19 cellular contexts compared by ENCODE assay signal in the genomic region with DNA sequence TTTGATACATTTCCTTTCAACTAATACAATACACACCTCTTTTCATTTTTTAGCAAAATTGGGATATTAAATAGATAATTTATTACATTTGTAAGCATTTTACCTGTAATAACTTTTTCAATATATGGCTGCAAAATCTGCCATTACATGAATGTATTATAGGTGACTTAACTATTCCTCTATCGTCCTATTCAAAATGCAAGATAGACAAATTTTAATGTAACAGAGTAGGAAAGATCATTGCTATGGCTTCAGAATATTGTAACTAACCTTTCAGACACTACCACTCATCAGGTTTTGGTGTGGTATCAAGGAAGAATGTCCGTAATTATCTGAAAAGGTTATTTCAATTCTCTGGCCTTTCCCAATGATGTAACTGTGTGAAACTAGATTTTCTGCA.
DNase-seq lines count a peak whose midpoint lies in the region; ATAC-seq and TF ChIP-seq lines count a peak whose summit lies in the region.
"Had no signal": no experiment of that assay in that cellular context is flagged by ENCODE, and none has a peak within 500 bp of the region (broad histone marks: within the 10 kb centered on the region; RNA-seq: fewer than 3 reads in every experiment).

No MANE protein-coding gene starts in this region.

- peak overlapping the region; percentile 52 for H3K4me3 Mint-ChIP-seq in activated naive CD4-positive, alpha-beta T cell treated with anti-CD3 and anti-CD28 coated beads for 36 hours
- peak overlapping the region; percentile 69 to 85 (median 69) for H3K4me3 Mint-ChIP-seq in T-cell
- peak overlapping the region; percentile 78 to 81 for H3K4me3 Mint-ChIP-seq in effector memory CD8-positive, alpha-beta T cell

- H3K27me3 Mint-ChIP-seq in activated naive CD4-positive, alpha-beta T cell treated with anti-CD3 and anti-CD28 coated beads for 36 hours (ENCODE audit: low read depth), result no peaks in the 10 kb centered on the region
- no peaks in the 10 kb centered on the region for H3K27me3 Mint-ChIP-seq in T-cell
- H3K27me3 Mint-ChIP-seq in effector memory CD8-positive, alpha-beta T cell, result no peaks in the 10 kb centered on the region

- TF ChIP-seq POLR2A in erythroblast (IDR thresholded peaks at IDR 0.05; ENCODE audit: low read length), result no peak

- intact Hi-C loops in activated naive CD4-positive, alpha-beta T cell treated with anti-CD3 and anti-CD28 coated beads for 36 hours (cut with micrococcal nuclease), result loop anchor here (5.0 to 10.0 kb wide), 3 partner anchors 274 to 559 kb away; a partner anchor contains a TSS

- peaks cover 2% of the 10 kb centered on the region for H3K9me3 Mint-ChIP-seq in activated naive CD4-positive, alpha-beta T cell treated with anti-CD3 and anti-CD28 coated beads for 36 hours
- H3K9me3 Mint-ChIP-seq in T-cell, result peaks cover 0 to 4% (median 2%) of the 10 kb centered on the region in 3 donors
- peaks cover 0 to 2% of the 10 kb centered on the region in 2 donors for H3K9me3 Mint-ChIP-seq in effector memory CD8-positive, alpha-beta T cell

- no peak for DNase-seq in activated naive CD4-positive, alpha-beta T cell treated with anti-CD3 and anti-CD28 coated beads for 36 hours
- no peak for DNase-seq in activated naive CD4-positive, alpha-beta T cell treated with Interleukin-2 at 50 U/mL for 16 hours
- DNase-seq in T-cell (no peak), erythroblast (lab: John Stamatoyannopoulos, UW) (no peak), NCI-H1694 treated with DMSO at 0.1 percent for 48 hours (lab: John Stamatoyannopoulos, UW) (no peak), pons (ENCODE audit: low spot score) (no peak)
- DNase-seq in effector memory CD8-positive, alpha-beta T cell, result no peak
- DNase-seq: activated effector memory CD4-positive, alpha-beta T cell treated with Interleukin-2 at 50 U/mL for 16 hours; brain microvascular endothelial cell; DMS53; effector CD4-positive, alpha-beta T cell; mammary epithelial cell; NCI-H146; PC-3; stimulated activated CD4-positive, alpha-beta T cell treated with anti-CD3 and anti-CD28 coated beads, Interleukin-4, amount 100 ng/mL, for 24 hours had no signal

- CTCF ChIA-PET in activated naive CD4-positive, alpha-beta T cell treated with anti-CD3 and anti-CD28 coated beads for 36 hours (lab: Charles Lee), result interaction anchor here (0.6 to 1.5 kb wide), 5 partner anchors 10 to 904 kb away, joined by 3 to 7 read pairs (median 3); no protein-coding TSS in a partner anchor
- CTCF ChIA-PET in T-cell (lab: Charles Lee), result interaction anchor here in 1 of 2 donors (0.8 to 1.4 kb wide), 7 partner anchors 10 to 274 kb away, joined by 3 to 5 read pairs (median 3); a partner anchor contains a TSS

- no peak for ATAC-seq in T-cell (replicated peaks in 1 of 4)
- no peak for ATAC-seq in effector memory CD8-positive, alpha-beta T cell (replicated peaks)
- ATAC-seq: PC-3, sciatic nerve, SK-N-SH treated with all-trans-retinoic acid at 6 μM for 48 hours had no signal

- POLR2A ChIA-PET in T-cell (lab: Charles Lee), result interaction anchor here (0.6 to 3.7 kb wide), 7 partner anchors 9 to 25 kb away, joined by 3 to 24 read pairs (median 3); no protein-coding TSS in a partner anchor

- H3K27ac ChIP-seq in temporal lobe (ENCODE audit: low read depth, low read length), result peak overlapping the region; percentile 18
- H3K27ac ChIP-seq: brain microvascular endothelial cell, KMS-11 had no signal

- H3K4me1 Mint-ChIP-seq in activated naive CD4-positive, alpha-beta T cell treated with anti-CD3 and anti-CD28 coated beads for 36 hours (ENCODE audit: low read depth), result peaks cover 88% of the 10 kb centered on the region
- peaks cover 93 to 98% (median 94%) of the 10 kb centered on the region in 3 donors for H3K4me1 Mint-ChIP-seq in T-cell
- H3K4me1 Mint-ChIP-seq in effector memory CD8-positive, alpha-beta T cell (ENCODE audit: low read depth in 2 of 2), result peaks cover 79 to 85% of the 10 kb centered on the region in 2 donors

- H3K36me3 Mint-ChIP-seq in activated naive CD4-positive, alpha-beta T cell treated with anti-CD3 and anti-CD28 coated beads for 36 hours (ENCODE audit: low read depth), result peaks cover 37% of the 10 kb centered on the region
- peaks cover 40% of the 10 kb centered on the region for H3K36me3 Mint-ChIP-seq in T-cell
- H3K36me3 Mint-ChIP-seq in effector memory CD8-positive, alpha-beta T cell (ENCODE audit: insufficient read depth), result peaks cover 81% of the 10 kb centered on the region

- H3K27ac Mint-ChIP-seq in activated naive CD4-positive, alpha-beta T cell treated with anti-CD3 and anti-CD28 coated beads for 36 hours, result peak overlapping the region; percentile 88
- H3K27ac Mint-ChIP-seq in T-cell, result peak overlapping the region; percentile 92 to 95
- H3K27ac Mint-ChIP-seq in effector memory CD8-positive, alpha-beta T cell, result peak overlapping the region; percentile 95 to 97
